In genomic region chr16:68380676-68381362, GRCh38 we compare ENCODE assay signal across 20 cellular contexts.
DNase-seq lines count a peak whose midpoint lies in the region; ATAC-seq, FAIRE-seq and TF ChIP-seq lines count a peak whose summit lies in the region.
"Had no signal": no experiment of that assay in that cellular context is flagged by ENCODE, and none has a peak within 500 bp of the region (broad histone marks: within the 10 kb centered on the region; RNA-seq: fewer than 3 reads in every experiment).

No MANE protein-coding gene starts in this region.

- H3K27ac ChIP-seq in right cardiac atrium (ENCODE audit: low read length) (no peak overlapping the region), K562 (ENCODE audit: extremely low read depth, low read depth, low read length) (peak overlapping the region; percentile 18; the same call in 1 of the 3 replicates), thymus (ENCODE audit: low read depth) (peak overlapping the region; percentile 95)
- H3K27ac ChIP-seq: C4-2B, SK-N-MC had no signal

- H2AFZ ChIP-seq in K562 (ENCODE audit: low read depth, low read length): peak overlapping the region; percentile 90

- H3K4me1 ChIP-seq in right cardiac atrium (ENCODE audit: control insufficient read depth, insufficient read depth, low read length) (peaks cover 3% of the 10 kb centered on the region), K562 (replicated peaks in 1 of 2; ENCODE audit: control insufficient read depth in 2 of 2, insufficient read depth in 2 of 2, low read length in 2 of 2) (peaks cover 21 to 27% of the 10 kb centered on the region in 2 experiments), thymus (ENCODE audit: control insufficient read depth, insufficient read depth, low read length) (peaks cover 89% of the 10 kb centered on the region)

- H3K9me3 ChIP-seq in right cardiac atrium (ENCODE audit: control insufficient read depth, low read length) (no peaks in the 10 kb centered on the region), K562 (replicated peaks; ENCODE audit: control insufficient read depth, insufficient read depth, low read depth, low read length) (no peaks in the 10 kb centered on the region), thymus (ENCODE audit: control insufficient read depth) (no peaks in the 10 kb centered on the region)
- H3K9me3 ChIP-seq: Peyer's patch had no signal

- FAIRE-seq in K562 (lab: Jason Lieb, UNC): peak; percentile 51
- FAIRE-seq: GM12892 had no signal

- H3K4me2 ChIP-seq in K562 (ENCODE audit: insufficient read depth, low read length): peak overlapping the region; percentile 59

- DNase-seq in Right ventricle myocardium inferior (ENCODE audit: missing footprints) (peak; percentile 31), right cardiac atrium (no peak), K562 (ENCODE audit: extremely low read depth in 1 of 4, low spot score in 3 of 4) (no peak), middle frontal gyrus (ENCODE audit: extremely low spot score, low spot score) (peak; percentile 21), COLO668 (lab: John Stamatoyannopoulos, UW; ENCODE audit: unreplicated experiment) (no peak), NCI-H526 (lab: John Stamatoyannopoulos, UW) (no peak)
- DNase-seq: DMS 273 treated with DMSO at 0.1 percent for 48 hours, GF-D8, H7, NCI-H1048, NCI-H1436 treated with DMSO at 0.1 percent for 48 hours, NCI-H2029 treated with DMSO at 0.1 percent for 48 hours, NCI-H510A, Peyer's patch, Right ventricle myocardium superior had no signal

- H3K9me1 ChIP-seq in K562 (ENCODE audit: control insufficient read depth, insufficient read depth, low read length): peaks cover 3% of the 10 kb centered on the region

- TSS peak; percentile 73 for BruUV-seq in K562 (replicated peaks; lab: Mats Ljungman, UMichigan)

- CTCF ChIA-PET in K562 (lab: Yijun Ruan, JAX; ENCODE audit: low intra/inter-chr PET ratio): no interaction called here

- no peak overlapping the region for H3K9ac ChIP-seq in K562 (ENCODE audit: insufficient read depth in 1 of 2, low read depth in 2 of 2, low read length in 2 of 2)

- H4K20me1 ChIP-seq in K562 (replicated peaks; ENCODE audit: control insufficient read depth, insufficient read depth, low read length): no peaks in the 10 kb centered on the region

- no peak for TF ChIP-seq CTCF in K562 (IDR thresholded peaks at IDR 0.05 in 2 of 3, conservative IDR thresholded peaks at IDR 0.05 in 1 of 3; ENCODE audit: insufficient read depth in 2 of 3, low read depth in 1 of 3, low read length in 3 of 3)

- TF ChIP-seq EP300 in K562 (IDR thresholded peaks at IDR 0.05; ENCODE audit: low read length): no peak

- H3K4me3 ChIP-seq in right cardiac atrium (ENCODE audit: low read length) (no peak overlapping the region), K562 (no peak overlapping the region), thymus (ENCODE audit: low read length) (peak overlapping the region; percentile 30)
- H3K4me3 ChIP-seq: Peyer's patch, SK-N-MC had no signal

- in situ Hi-C loops in K562 (cut with MboI): no loop called here

- H3K27me3 ChIP-seq in right cardiac atrium (ENCODE audit: control insufficient read depth, insufficient read depth) (no peaks in the 10 kb centered on the region), K562 (ENCODE audit: control insufficient read depth in 2 of 2, insufficient read depth in 2 of 2, low read length in 2 of 2) (peaks cover under 1 to 8% of the 10 kb centered on the region in 2 experiments; a peak in 4 of 5 replicates), thymus (ENCODE audit: control insufficient read depth, insufficient read depth) (no peaks in the 10 kb centered on the region)
- H3K27me3 ChIP-seq: Peyer's patch had no signal

- no peak for TF ChIP-seq POLR2A in K562 (conservative IDR thresholded peaks at IDR 0.05)

- POLR2A ChIA-PET in K562 (lab: Yijun Ruan, JAX): interaction anchor here (0.8 to 1.2 kb wide), 3 partner anchors 10 to 31 kb away, joined by 3 to 4 read pairs (median 3); no protein-coding TSS in a partner anchor

- H3K36me3 ChIP-seq in K562 (ENCODE audit: control insufficient read depth, insufficient read depth, low read length) (no peaks in the 10 kb centered on the region), thymus (ENCODE audit: control insufficient read depth, insufficient read depth) (no peaks in the 10 kb centered on the region)

- ATAC-seq in Right ventricle myocardium inferior (no peak), right cardiac atrium (no peak), K562 (no peak; the same call in 2 of the 3 replicates), GM18519 (IDR thresholded peaks at IDR 0.05; ENCODE audit: low FRiP score, unreplicated experiment) (no peak)

- WGBS in right cardiac atrium: 83% methylated on average over 10 of the region's 10 CpGs
- 70% methylated on average over 10 of the region's 10 CpGs for whole genome bisulfite sequencing in K562 (ENCODE audit: insufficient coverage, low coverage, missing lambda C conversion rate)
- WGBS in thymus: 93% methylated on average over 10 of the region's 10 CpGs

- TF ChIP-seq RAD21 in K562 (CRISPR knock-in tag; conservative IDR thresholded peaks at IDR 0.05 in 1 of 2, IDR thresholded peaks at IDR 0.05 in 1 of 2): no peak

- no peaks in the 10 kb centered on the region for H3K79me2 ChIP-seq in K562 (ENCODE audit: control insufficient read depth, insufficient read depth, low read length)

- intact Hi-C loops in Right ventricle myocardium inferior (cut with DNase I): no loop called here
- intact Hi-C loops in right cardiac atrium (cut with DNase I): no loop called here
- intact Hi-C loops in K562 (cut with micrococcal nuclease): no loop called here

TF ChIP-seq in K562, 482 proteins besides CTCF, POLR2A, EP300 and RAD21:
- peak; percentile 76 for TF ChIP-seq ZNF316 (IDR thresholded peaks at IDR 0.05)
- peak; percentile 28 for TF ChIP-seq MAFG (tag; conservative IDR thresholded peaks at IDR 0.05)
- no peak for TF ChIP-seq ELK1 (CRISPR knock-in tag; IDR thresholded peaks at IDR 0.05)
- peak; percentile 62; the same call in 1 of the 2 replicates for TF ChIP-seq C11orf30 (IDR thresholded peaks at IDR 0.05; ENCODE audit: low read depth)
- 0 out of 2 replicates have a peak, but pooled peaks have one; percentile 12 for TF ChIP-seq MAFF (IDR thresholded peaks at IDR 0.05; ENCODE audit: low read length)
- no peak for TF ChIP-seq ZNF121 (CRISPR knock-in tag; conservative IDR thresholded peaks at IDR 0.05)
- TF ChIP-seq MYNN (IDR thresholded peaks at IDR 0.05): no peak
- no peak for TF ChIP-seq MYNN (CRISPR knock-in tag; IDR thresholded peaks at IDR 0.05)
- TF ChIP-seq MAFK (IDR thresholded peaks at IDR 0.05; ENCODE audit: low read length): peak; percentile 14; the same call in 1 of the 2 replicates

Comparison
In these comparisons a context has a peak if more than half of its experiments do, and no peak if none do; other contexts are left out.
1. DNase-seq: peak in Right ventricle myocardium inferior (single experiment) and middle frontal gyrus (single experiment); none in right cardiac atrium (0 of 3), K562 (0 of 4), COLO668 (single experiment) and NCI-H526 (0 of 2).